ENCODE assay signal across 23 cellular contexts in genomic region chr12:105569886-105570285, GRCh38.
"Had no signal": no experiment of that assay in that cellular context is flagged by ENCODE, and none has a peak within 500 bp of the region (broad histone marks: within the 10 kb centered on the region; RNA-seq: fewer than 3 reads in every experiment).

No MANE protein-coding gene starts in this region.

- H3K4me1 Mint-ChIP-seq: neural progenitor cell had no signal

- ATAC-seq: activated CD8-positive, alpha-beta T cell treated with anti-CD3 and anti-CD28 coated beads, Interleukin-2, amount 10 ng/mL, durations not matched to agents 7 days and 5 days; activated naive CD4-positive, alpha-beta T cell treated with anti-CD3 and anti-CD28 coated beads, Interleukin-2, amount 50 U/mL, for 72 hours; foreskin keratinocyte; left lobe of liver; naive thymus-derived CD8-positive, alpha-beta T cell; sciatic nerve had no signal

- H3K27ac Mint-ChIP-seq: activated CD4-positive, alpha-beta T cell treated with anti-CD3 and anti-CD28 coated beads, Interleukin-2, amount 10 ng/mL, durations not matched to agents 7 days and 5 days; activated CD8-positive, alpha-beta T cell treated with anti-CD3 and anti-CD28 coated beads, Interleukin-2, amount 10 ng/mL, durations not matched to agents 7 days and 5 days; activated naive CD4-positive, alpha-beta T cell treated with anti-CD3 and anti-CD28 coated beads, Interleukin-2, amount 50 U/mL, for 72 hours; dendritic cell treated with granulocyte-macrophage colony-stimulating factor and Interleukin-4, amounts not matched to agents 40 ng/mL and 50 ng/mL, for 4 days; immature natural killer cell; naive thymus-derived CD8-positive, alpha-beta T cell; neural progenitor cell; T-helper 2 cell treated with Interferon-gamma antibody and Interleukin-4, amounts not matched to agents 5 μg/mL and 100 μg/mL, for 36 hours had no signal

- H3K27me3 Mint-ChIP-seq: dendritic cell treated with granulocyte-macrophage colony-stimulating factor and Interleukin-4, amounts not matched to agents 40 ng/mL and 50 ng/mL, for 4 days had no signal

- H3K9me3 Mint-ChIP-seq: activated CD4-positive, alpha-beta T cell treated with anti-CD3 and anti-CD28 coated beads, Interleukin-2, amount 10 ng/mL, durations not matched to agents 7 days and 5 days; activated naive CD4-positive, alpha-beta T cell treated with anti-CD3 and anti-CD28 coated beads, Interleukin-2, amount 50 U/mL, for 72 hours; dendritic cell treated with granulocyte-macrophage colony-stimulating factor and Interleukin-4, amounts not matched to agents 40 ng/mL and 50 ng/mL, for 4 days; T-helper 2 cell treated with Interferon-gamma antibody and Interleukin-4, amounts not matched to agents 5 μg/mL and 100 μg/mL, for 36 hours had no signal

- H3K4me3 Mint-ChIP-seq: activated CD4-positive, alpha-beta T cell treated with anti-CD3 and anti-CD28 coated beads, Interleukin-2, amount 10 ng/mL, durations not matched to agents 7 days and 5 days; activated CD8-positive, alpha-beta T cell treated with anti-CD3 and anti-CD28 coated beads, Interleukin-2, amount 10 ng/mL, durations not matched to agents 7 days and 5 days; dendritic cell treated with granulocyte-macrophage colony-stimulating factor and Interleukin-4, amounts not matched to agents 40 ng/mL and 50 ng/mL, for 4 days; immature natural killer cell; naive thymus-derived CD8-positive, alpha-beta T cell; neural progenitor cell; T-helper 2 cell treated with Interferon-gamma antibody and Interleukin-4, amounts not matched to agents 5 μg/mL and 100 μg/mL, for 36 hours had no signal

- DNase-seq: activated CD4-positive, alpha-beta T cell treated with anti-CD3 and anti-CD28 coated beads, Interleukin-2, amount 10 ng/mL, durations not matched to agents 7 days and 5 days; activated CD4-positive, CD25-positive, alpha-beta regulatory T cell treated with anti-CD3 and anti-CD28 coated beads, Interleukin-2, amount 50 U/mL, for 72 hours; activated CD8-positive, alpha-beta T cell treated with anti-CD3 and anti-CD28 coated beads, Interleukin-2, amount 10 ng/mL, durations not matched to agents 7 days and 5 days; activated T-cell treated with anti-CD3 and anti-CD28 coated beads, Interleukin-2, amount 50 U/mL, for 1 hour; brain microvascular endothelial cell; caudate nucleus; effector CD4-positive, alpha-beta T cell; foreskin keratinocyte; glutamatergic neuron; immature natural killer cell; naive thymus-derived CD8-positive, alpha-beta T cell; posterior cingulate gyrus; stimulated activated CD4-positive, alpha-beta T cell treated with anti-CD3 and anti-CD28 coated beads, Interleukin-4, amount 100 ng/mL, for 1 hour; stimulated activated naive CD4-positive, alpha-beta T cell treated with Interleukin-2 at 50 U/mL for 16 hours; substantia nigra; thyroid gland; WERI-Rb-1 had no signal
